ENCODE assay signal across 1 cellular context in genomic region chr18:32026491-32027086, GRCh38.
TF ChIP-seq lines count a peak whose summit lies in the region.

No MANE protein-coding gene starts in this region.

TF ChIP-seq in K562, 482 proteins besides CTCF, POLR2A, EP300 and RAD21 (continued from another document):
- TF ChIP-seq ZNF318 (IDR thresholded peaks at IDR 0.05; ENCODE audit: borderline replicate concordance in 1 of 2, low read depth in 1 of 2) = no peak
